Comparison of ENCODE assay signal across 26 cellular contexts in the genomic region with DNA sequence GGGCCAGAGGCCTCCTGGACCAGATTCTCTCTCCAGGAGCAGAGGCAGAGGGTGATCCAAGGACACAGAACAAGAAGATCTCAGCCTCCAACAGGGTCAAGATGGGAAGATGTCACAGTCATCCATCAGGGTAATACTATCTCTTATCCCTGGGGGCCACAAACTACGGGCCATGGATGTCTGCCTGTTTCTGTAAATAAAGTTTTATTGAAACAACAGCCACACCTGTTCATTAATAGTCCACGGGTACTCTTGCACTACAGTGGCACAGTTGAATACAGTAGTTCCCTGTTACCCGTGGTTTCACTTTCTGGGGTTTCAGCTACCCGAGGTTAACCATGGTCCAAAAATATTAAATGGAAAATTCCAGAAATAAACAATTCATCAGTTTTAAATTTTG.
DNase-seq lines count a peak whose midpoint lies in the region; ATAC-seq and TF ChIP-seq lines count a peak whose summit lies in the region.
"Had no signal": no experiment of that assay in that cellular context is flagged by ENCODE, and none has a peak within 500 bp of the region (broad histone marks: within the 10 kb centered on the region; RNA-seq: fewer than 3 reads in every experiment).

No MANE protein-coding gene starts in this region.

- peak overlapping the region; percentile 93 for H3K27ac Mint-ChIP-seq in activated T-cell treated with anti-CD3 and anti-CD28 coated beads, Interleukin-2, amount 50 U/mL, for 72 hours
- H3K27ac Mint-ChIP-seq in WTC11 (peak overlapping the region; percentile 45; the same call in 1 of the 2 replicates), GM23338 (no peak overlapping the region)
- peak overlapping the region; percentile 82 for H3K27ac Mint-ChIP-seq in activated naive CD8-positive, alpha-beta T cell treated with anti-CD3 and anti-CD28 coated beads, Interleukin-2, amount 10 ng/mL, durations not matched to agents 7 days and 5 days
- peak overlapping the region; percentile 69 to 93 for H3K27ac Mint-ChIP-seq in natural killer cell treated with Interleukin-12 subunit alpha and Interleukin-12 subunit beta and Interleukin-15 and Interleukin-18, amount 100 ng/mL, for 72 hours
- H3K27ac Mint-ChIP-seq: type B pancreatic cell had no signal

- H3K36me3 Mint-ChIP-seq in activated T-cell treated with anti-CD3 and anti-CD28 coated beads, Interleukin-2, amount 50 U/mL, for 72 hours (ENCODE audit: insufficient read depth in 2 of 2): peaks cover 4 to 10% of the 10 kb centered on the region in 2 donors
- H3K36me3 Mint-ChIP-seq in WTC11 (no peaks in the 10 kb centered on the region), GM23338 (ENCODE audit: low read depth) (no peaks in the 10 kb centered on the region; the same call in 2 of the 3 replicates)
- peaks cover 24% of the 10 kb centered on the region for H3K36me3 Mint-ChIP-seq in activated naive CD8-positive, alpha-beta T cell treated with anti-CD3 and anti-CD28 coated beads, Interleukin-2, amount 10 ng/mL, durations not matched to agents 7 days and 5 days
- no peaks in the 10 kb centered on the region for H3K36me3 Mint-ChIP-seq in natural killer cell treated with Interleukin-12 subunit alpha and Interleukin-12 subunit beta and Interleukin-15 and Interleukin-18, amount 100 ng/mL, for 72 hours

- TF ChIP-seq CTCF in WTC11 (IDR thresholded peaks at IDR 0.05) (no peak), GM23338 (conservative IDR thresholded peaks at IDR 0.05; ENCODE audit: low read depth in 2 of 2) (no peak)

- no peak overlapping the region for H3K4me2 ChIP-seq in GM23338
- H3K4me2 ChIP-seq: BLaER1, hepatocyte, smooth muscle cell had no signal

- no peak overlapping the region for H3K27ac ChIP-seq in GM23338 (ENCODE audit: low read depth)
- H3K27ac ChIP-seq: BLaER1, gastrocnemius medialis, hepatocyte, parathyroid adenoma had no signal

- no peak for DNase-seq in activated T-cell treated with anti-CD3 and anti-CD28 coated beads, Interleukin-2, amount 50 U/mL, for 72 hours
- DNase-seq in activated T-cell treated with anti-CD3 and anti-CD28 coated beads, Interleukin-2, amount 50 U/mL, for 1 hour: no peak
- no peak for DNase-seq in WTC11 (ENCODE audit: low spot score)
- no peak for DNase-seq in activated naive CD8-positive, alpha-beta T cell treated with anti-CD3 and anti-CD28 coated beads, Interleukin-2, amount 10 ng/mL, durations not matched to agents 7 days and 5 days
- DNase-seq in natural killer cell treated with Interleukin-12 subunit alpha and Interleukin-12 subunit beta and Interleukin-15 and Interleukin-18, amount 100 ng/mL, for 72 hours (ENCODE audit: low spot score): no peak
- no peak for DNase-seq in GM23338 (ENCODE audit: low spot score)
- DNase-seq: activated CD4-positive, alpha-beta T cell treated with anti-CD3 and anti-CD28 coated beads for 1 hour; activated CD8-positive, alpha-beta memory T cell treated with anti-CD3 and anti-CD28 coated beads, Interleukin-2, amount 50 U/mL, for 48 hours; Calu3; DMS79 treated with DMSO at 0.1 percent for 48 hours; gastrocnemius medialis; GF-D8; HCEC 1CT; KG1; left cardiac atrium; mucosa of descending colon; NCI-H1436; NCI-H748 treated with DMSO at 0.1 percent for 48 hours; stimulated activated CD4-positive, alpha-beta T cell treated with anti-CD3 and anti-CD28 coated beads, Interleukin-2, amount 100 ng/mL, for 24 hours had no signal

- no peaks in the 10 kb centered on the region for H3K27me3 Mint-ChIP-seq in activated T-cell treated with anti-CD3 and anti-CD28 coated beads, Interleukin-2, amount 50 U/mL, for 72 hours (ENCODE audit: low read depth)
- H3K27me3 Mint-ChIP-seq in WTC11 (ENCODE audit: low read depth): no peaks in the 10 kb centered on the region
- H3K27me3 Mint-ChIP-seq in activated naive CD8-positive, alpha-beta T cell treated with anti-CD3 and anti-CD28 coated beads, Interleukin-2, amount 10 ng/mL, durations not matched to agents 7 days and 5 days: no peaks in the 10 kb centered on the region
- H3K27me3 Mint-ChIP-seq in natural killer cell treated with Interleukin-12 subunit alpha and Interleukin-12 subunit beta and Interleukin-15 and Interleukin-18, amount 100 ng/mL, for 72 hours: no peaks in the 10 kb centered on the region
- peaks cover 19% of the 10 kb centered on the region for H3K27me3 Mint-ChIP-seq in GM23338 (ENCODE audit: insufficient read depth, low read depth, poor library complexity)
- H3K27me3 Mint-ChIP-seq: type B pancreatic cell had no signal

- H3K4me1 ChIP-seq in GM23338 (ENCODE audit: insufficient read depth): 0 out of 2 replicates have a peak, but pooled peaks cover 4% of the 10 kb centered on the region
- H3K4me1 ChIP-seq: gastrocnemius medialis, parathyroid adenoma had no signal

- no peak overlapping the region for H3K4me3 ChIP-seq in GM23338
- H3K4me3 ChIP-seq: BLaER1, gastrocnemius medialis, hepatocyte, mucosa of descending colon, smooth muscle cell had no signal

- H4K20me1 ChIP-seq in GM23338 (replicated peaks; ENCODE audit: insufficient read depth): peaks cover 3% of the 10 kb centered on the region; the same call in 1 of the 2 replicates

- POLR2A ChIA-PET in WTC11 (lab: Charles Lee): no interaction called here
- POLR2A ChIA-PET in activated naive CD8-positive, alpha-beta T cell treated with anti-CD3 and anti-CD28 coated beads, Interleukin-2, amount 10 ng/mL, durations not matched to agents 7 days and 5 days (lab: Charles Lee): interaction anchor here (0.6 to 2.4 kb wide), 4 partner anchors 9 to 59 kb away, joined by 3 to 7 read pairs (median 7); no protein-coding TSS in a partner anchor

- no peaks in the 10 kb centered on the region for H3F3A ChIP-seq in GM23338 (replicated peaks; ENCODE audit: low read depth)

- no peak for ATAC-seq in activated T-cell treated with anti-CD3 and anti-CD28 coated beads, Interleukin-2, amount 50 U/mL, for 72 hours (replicated peaks in 1 of 2)
- ATAC-seq in WTC11 (no peak), HG03571 (IDR thresholded peaks at IDR 0.05; ENCODE audit: unreplicated experiment) (no peak), GM23338 (no peak)
- no peak for ATAC-seq in activated naive CD8-positive, alpha-beta T cell treated with anti-CD3 and anti-CD28 coated beads, Interleukin-2, amount 10 ng/mL, durations not matched to agents 7 days and 5 days (ENCODE audit: low read depth)
- no peak for ATAC-seq in natural killer cell treated with Interleukin-12 subunit alpha and Interleukin-12 subunit beta and Interleukin-15 and Interleukin-18, amount 100 ng/mL, for 72 hours
- ATAC-seq: gastrocnemius medialis, left cardiac atrium, mucosa of descending colon had no signal

- H2AFZ ChIP-seq in GM23338: no peak overlapping the region
- H2AFZ ChIP-seq: hepatocyte, parathyroid adenoma had no signal

- H3K27me3 ChIP-seq in GM23338 (ENCODE audit: insufficient read depth): no peaks in the 10 kb centered on the region
- H3K27me3 ChIP-seq: BLaER1, gastrocnemius medialis, hepatocyte had no signal

- no peaks in the 10 kb centered on the region for H3K36me3 ChIP-seq in GM23338 (ENCODE audit: insufficient read depth)
- H3K36me3 ChIP-seq: gastrocnemius medialis had no signal

- peaks cover 59% of the 10 kb centered on the region for H3K79me2 ChIP-seq in GM23338 (replicated peaks; ENCODE audit: insufficient read depth)
- H3K79me2 ChIP-seq: hepatocyte, parathyroid adenoma had no signal

- no peaks in the 10 kb centered on the region for H3K9me3 Mint-ChIP-seq in activated T-cell treated with anti-CD3 and anti-CD28 coated beads, Interleukin-2, amount 50 U/mL, for 72 hours
- H3K9me3 Mint-ChIP-seq in WTC11 (no peaks in the 10 kb centered on the region), GM23338 (no peaks in the 10 kb centered on the region)
- no peaks in the 10 kb centered on the region for H3K9me3 Mint-ChIP-seq in activated naive CD8-positive, alpha-beta T cell treated with anti-CD3 and anti-CD28 coated beads, Interleukin-2, amount 10 ng/mL, durations not matched to agents 7 days and 5 days
- no peaks in the 10 kb centered on the region for H3K9me3 Mint-ChIP-seq in natural killer cell treated with Interleukin-12 subunit alpha and Interleukin-12 subunit beta and Interleukin-15 and Interleukin-18, amount 100 ng/mL, for 72 hours
- H3K9me3 Mint-ChIP-seq: neural crest cell, type B pancreatic cell had no signal

- peaks cover 98% of the 10 kb centered on the region for H3K4me1 Mint-ChIP-seq in activated T-cell treated with anti-CD3 and anti-CD28 coated beads, Interleukin-2, amount 50 U/mL, for 72 hours (ENCODE audit: low read depth)
- H3K4me1 Mint-ChIP-seq in WTC11 (peaks cover 45% of the 10 kb centered on the region), GM23338 (peaks cover 24% of the 10 kb centered on the region)
- H3K4me1 Mint-ChIP-seq in activated naive CD8-positive, alpha-beta T cell treated with anti-CD3 and anti-CD28 coated beads, Interleukin-2, amount 10 ng/mL, durations not matched to agents 7 days and 5 days: peaks cover 97% of the 10 kb centered on the region
- H3K4me1 Mint-ChIP-seq in natural killer cell treated with Interleukin-12 subunit alpha and Interleukin-12 subunit beta and Interleukin-15 and Interleukin-18, amount 100 ng/mL, for 72 hours (ENCODE audit: low read depth in 2 of 2): peaks cover 66 to 69% of the 10 kb centered on the region in 2 donors

- H3K4me3 Mint-ChIP-seq in activated T-cell treated with anti-CD3 and anti-CD28 coated beads, Interleukin-2, amount 50 U/mL, for 72 hours: peak overlapping the region; percentile 79 to 82
- no peak overlapping the region for H3K4me3 Mint-ChIP-seq in WTC11
- peak overlapping the region; percentile 57 for H3K4me3 Mint-ChIP-seq in activated naive CD8-positive, alpha-beta T cell treated with anti-CD3 and anti-CD28 coated beads, Interleukin-2, amount 10 ng/mL, durations not matched to agents 7 days and 5 days
- H3K4me3 Mint-ChIP-seq in natural killer cell treated with Interleukin-12 subunit alpha and Interleukin-12 subunit beta and Interleukin-15 and Interleukin-18, amount 100 ng/mL, for 72 hours: peak overlapping the region; percentile 4
- H3K4me3 Mint-ChIP-seq in GM23338: no peak overlapping the region
- H3K4me3 Mint-ChIP-seq: neural crest cell, type B pancreatic cell had no signal

- H3K9me2 ChIP-seq in GM23338 (ENCODE audit: insufficient read depth): no peaks in the 10 kb centered on the region

- CTCF ChIA-PET in WTC11 (lab: Charles Lee): interaction anchor here (1.4 kb wide), 2 partner anchors 18 to 24 kb away, joined by 3 to 4 read pairs; no protein-coding TSS in a partner anchor

TF ChIP-seq in WTC11, 78 proteins besides CTCF, POLR2A, EP300 and RAD21 (continues in another document):
- no peak for TF ChIP-seq ZNF138 (CRISPR knock-in tag; conservative IDR thresholded peaks at IDR 0.05)
- TF ChIP-seq ZBTB21 (CRISPR knock-in tag; IDR thresholded peaks at IDR 0.05; ENCODE audit: borderline replicate concordance): no peak
- no peak for TF ChIP-seq NR1H2 (CRISPR knock-in tag; IDR thresholded peaks at IDR 0.05)

TF ChIP-seq in GM23338, 12 proteins besides CTCF, POLR2A, EP300 and RAD21:
- TF ChIP-seq STAT1 (IDR thresholded peaks at IDR 0.05; ENCODE audit: unreplicated experiment): no peak
- TF ChIP-seq POLR2AphosphoS5 (IDR thresholded peaks at IDR 0.05; ENCODE audit: low read depth): no peak

Comparison
In these comparisons a context has a peak if more than half of its experiments do, and no peak if none do; other contexts are left out.
1. H3K4me3 Mint-ChIP-seq: peak in activated T-cell treated with anti-CD3 and anti-CD28 coated beads, Interleukin-2, amount 50 U/mL, for 72 hours (2 of 2), activated naive CD8-positive, alpha-beta T cell treated with anti-CD3 and anti-CD28 coated beads, Interleukin-2, amount 10 ng/mL, durations not matched to agents 7 days and 5 days (single experiment) and natural killer cell treated with Interleukin-12 subunit alpha and Interleukin-12 subunit beta and Interleukin-15 and Interleukin-18, amount 100 ng/mL, for 72 hours (single experiment); none in WTC11 (single experiment) and GM23338 (single experiment).